In genomic region chr16:48623304-48624016, GRCh38 we compare ENCODE assay signal across 1 cellular context.
A peak's percentile ranks its signal among the peaks of the same experiment; 100 is the strongest.
TF ChIP-seq lines count a peak whose summit lies in the region.

No MANE protein-coding gene starts in this region.

TF ChIP-seq in SK-N-SH, 30 proteins besides CTCF, POLR2A, EP300 and RAD21 (continued from another document):
- TF ChIP-seq PBX3 (IDR thresholded peaks at IDR 0.05) (no peak), FOXJ3 (CRISPR knock-in tag; IDR thresholded peaks at IDR 0.05) (no peak), GATA2 (CRISPR knock-in tag; IDR thresholded peaks at IDR 0.05) (no peak), USF2 (IDR thresholded peaks at IDR 0.05; ENCODE audit: borderline replicate concordance, low read depth, low read length) (no peak), EZH2phosphoT487 (IDR thresholded peaks at IDR 0.05; ENCODE audit: borderline replicate concordance, low read depth) (no peak), FOSL2 (IDR thresholded peaks at IDR 0.05; ENCODE audit: borderline replicate concordance, low read depth) (no peak), ELF1 (IDR thresholded peaks at IDR 0.05) (peak; percentile 25; the same call in 1 of the 2 replicates), GABPA (IDR thresholded peaks at IDR 0.05; ENCODE audit: low read depth) (no peak), MEF2A (IDR thresholded peaks at IDR 0.05; ENCODE audit: borderline replicate concordance, low read depth) (no peak), CHD2 (IDR thresholded peaks at IDR 0.05; ENCODE audit: low read length, partially characterized antibody) (no peak), RFX5 (IDR thresholded peaks at IDR 0.05; ENCODE audit: low read length) (no peak), TEAD4 (IDR thresholded peaks at IDR 0.05; ENCODE audit: borderline replicate concordance, insufficient read depth) (no peak), REST (IDR thresholded peaks at IDR 0.05; ENCODE audit: low read depth, low read length) (0 out of 2 replicates have a peak, but pooled peaks have one; percentile 10), YY1 (IDR thresholded peaks at IDR 0.05; ENCODE audit: low read depth) (no peak), POLR2AphosphoS5 (IDR thresholded peaks at IDR 0.05; ENCODE audit: low read depth, low read length) (no peak), SMC3 (IDR thresholded peaks at IDR 0.05; ENCODE audit: low read depth, low read length) (peak; percentile 86)
